9 cellular contexts compared by ENCODE assay signal in the genomic region with DNA sequence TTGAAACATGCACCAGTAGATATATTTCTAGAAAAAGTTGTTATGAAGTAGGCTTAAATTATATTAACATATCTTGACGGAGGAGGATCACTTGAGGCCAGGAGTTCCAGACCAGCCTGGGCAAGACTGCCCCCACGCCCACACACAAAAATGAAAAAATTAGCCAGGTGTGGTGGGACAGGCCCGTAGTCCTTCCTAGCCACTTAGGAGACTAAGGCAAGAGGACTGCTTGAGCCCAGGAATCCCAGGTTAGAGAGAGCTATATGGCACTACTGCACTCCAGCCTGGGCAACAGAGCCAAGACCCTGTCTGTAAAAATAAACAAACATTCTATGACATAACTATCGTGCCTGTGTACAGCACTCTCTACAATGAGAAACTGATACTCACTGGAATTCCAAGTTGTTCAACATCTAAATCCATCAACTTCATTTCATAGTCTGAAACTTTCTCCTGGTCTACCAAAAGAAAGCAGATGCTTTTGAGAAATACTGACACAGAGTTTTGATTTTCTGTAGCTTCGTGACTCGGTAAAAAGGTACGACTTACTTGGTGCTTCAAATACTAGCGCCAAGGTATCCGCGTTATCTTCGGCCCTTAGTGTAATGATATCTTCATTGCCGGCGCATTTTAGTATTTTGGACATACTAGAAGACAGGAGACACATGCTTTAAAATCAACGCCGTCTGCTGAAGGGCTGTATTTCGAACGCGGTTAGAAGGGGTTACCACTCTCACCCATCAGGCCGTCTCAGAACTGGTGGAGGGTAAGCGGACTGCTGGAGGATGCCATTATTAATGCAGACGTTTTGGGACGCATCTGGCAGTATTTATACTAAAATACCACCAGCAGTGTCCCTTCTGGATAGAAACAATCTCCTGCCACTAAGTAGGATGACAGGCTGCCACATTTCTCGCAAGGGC. TPM values are rescaled to one million over a fixed set of nuclear protein-coding genes. Genes with fewer than 3 reads are reported as not detected.
A peak's percentile ranks its signal among the peaks of the same experiment; 100 is the strongest.
DNase-seq lines count a peak whose midpoint lies in the region; ATAC-seq, FAIRE-seq and TF ChIP-seq lines count a peak whose summit lies in the region.
"Had no signal": no experiment of that assay in that cellular context is flagged by ENCODE, and none has a peak within 500 bp of the region (broad histone marks: within the 10 kb centered on the region; RNA-seq: fewer than 3 reads in every experiment).

No MANE protein-coding gene starts in this region.

- ATAC-seq in GM21786 (IDR thresholded peaks at IDR 0.05; ENCODE audit: unreplicated experiment) (no peak), left lobe of liver (no peak)

- TF ChIP-seq CTCF in RWPE1 (conservative IDR thresholded peaks at IDR 0.05; ENCODE audit: low read depth) = no peak
- TF ChIP-seq CTCF in fibroblast of lung (conservative IDR thresholded peaks at IDR 0.05 in 1 of 2, IDR thresholded peaks at IDR 0.05 in 1 of 2; ENCODE audit: low read depth in 1 of 2, low read length in 2 of 2) = no peak

- no peak overlapping the region for H2AFZ ChIP-seq in fibroblast of lung (ENCODE audit: low read length)

- H3K79me2 ChIP-seq in fibroblast of lung (ENCODE audit: control insufficient read depth, insufficient read depth, low read length) = peaks cover 37% of the 10 kb centered on the region

- peak overlapping the region; percentile 84 for H3K9ac ChIP-seq in fibroblast of lung (ENCODE audit: insufficient read depth, low read length)

- no peaks in the 10 kb centered on the region for H3K9me3 ChIP-seq in fibroblast of lung (ENCODE audit: control insufficient read depth, insufficient read depth, low read depth, low read length)

- FAIRE-seq in GM19239 (lab: Jason Lieb, UNC) = peak; percentile 67
- FAIRE-seq: TTC549 had no signal

- H3K27ac ChIP-seq in RWPE1 (peak overlapping the region; percentile 95), fibroblast of lung (ENCODE audit: insufficient read depth, low read length) (peak overlapping the region; percentile 89)

- H4K20me1 ChIP-seq in fibroblast of lung (ENCODE audit: control insufficient read depth, extremely low read depth, insufficient read depth, low read length) = no peaks in the 10 kb centered on the region

- POLR2A ChIA-PET in RWPE1 (lab: Yijun Ruan, JAX; ENCODE audit: low non-redundant PET) = interaction anchor here (1.4 kb wide), 1 partner anchor 73 kb away, joined by 4 read pairs; no protein-coding TSS in a partner anchor

- DNase-seq in GM19239 (ENCODE audit: insufficient read length, low spot score) (no peak), RWPE1 (ENCODE audit: low spot score) (no peak), fibroblast of lung (ENCODE audit: low read depth in 2 of 2) (peak in 1 of 2 donors; percentile 3), skeletal muscle cell (ENCODE audit: low read depth) (no peak), NCI-H2081 treated with DMSO at 0.1 percent for 48 hours (lab: John Stamatoyannopoulos, UW) (no peak), left lobe of liver (ENCODE audit: low spot score) (no peak), activated gamma-delta T cell (lab: John Stamatoyannopoulos, UW) (no peak)

- no peaks in the 10 kb centered on the region for H3K27me3 ChIP-seq in fibroblast of lung (ENCODE audit: control insufficient read depth, insufficient read depth, low read length)

- H3K4me3 ChIP-seq in fibroblast of lung (replicated peaks in 1 of 4; ENCODE audit: control extremely low read depth in 1 of 4, insufficient read depth in 1 of 4, low read depth in 3 of 4, low read length in 4 of 4) (peak overlapping the region; percentile 80 to 96 (median 86)), skeletal muscle cell (ENCODE audit: low read depth, low read length) (peak overlapping the region; percentile 99)

- CTCF ChIA-PET in RWPE1 (lab: Yijun Ruan, JAX) = interaction anchor here (0.6 kb wide), 1 partner anchor 669 kb away, joined by 3 read pairs; no protein-coding TSS in a partner anchor

- H3K4me1 ChIP-seq in fibroblast of lung (ENCODE audit: control insufficient read depth, extremely low read depth, insufficient read depth, low read length) = peaks cover 6% of the 10 kb centered on the region

- peak overlapping the region; percentile 81 for H3K4me2 ChIP-seq in fibroblast of lung (ENCODE audit: extremely low read depth, insufficient read depth, low read length)

- peaks cover 3% of the 10 kb centered on the region for H3K36me3 ChIP-seq in fibroblast of lung (ENCODE audit: control insufficient read depth, insufficient read depth, low read length)

RNA-seq across cellular contexts. Expression of gene PCNA, which starts 1.3 kb away (rescaled TPM):
- total RNA-seq in fibroblast of lung = 75.6 and 81.4 TPM in 2 replicates
- 144 and 313 TPM in 2 replicates for polyA plus RNA-seq in fibroblast of lung
- polyA plus RNA-seq in fibroblast of lung (2012) = 84.0 and 183 TPM in 2 replicates
- polyA minus RNA-seq in fibroblast of lung (ENCODE audit: low replicate concordance) = 36.2 and 170 TPM in 2 replicates
- total RNA-seq in left lobe of liver = 18.5 TPM

RNA-seq across cellular contexts. Expression of gene TMEM230, which starts 5.6 kb away (rescaled TPM):
- total RNA-seq in fibroblast of lung (75.8 and 106 TPM in 2 replicates), left lobe of liver (70.8 TPM)
- 198 and 205 TPM in 2 replicates for polyA plus RNA-seq in fibroblast of lung
- 154 and 160 TPM in 2 replicates for polyA plus RNA-seq in fibroblast of lung (2012)
- polyA minus RNA-seq in fibroblast of lung (ENCODE audit: low replicate concordance) = 49.5 and 66.0 TPM in 2 replicates

RNA-seq across cellular contexts. Expression of gene CDS2, which starts 8.3 kb away (rescaled TPM):
- total RNA-seq in fibroblast of lung (22.1 and 32.7 TPM in 2 replicates), left lobe of liver (29.9 TPM)
- polyA plus RNA-seq in fibroblast of lung = 42.0 and 59.7 TPM in 2 replicates
- 16.3 and 23.6 TPM in 2 replicates for polyA plus RNA-seq in fibroblast of lung (2012)
- 107 and 122 TPM in 2 replicates for polyA minus RNA-seq in fibroblast of lung (ENCODE audit: low replicate concordance)
